8 cellular contexts compared by ENCODE assay signal in the genomic region with DNA sequence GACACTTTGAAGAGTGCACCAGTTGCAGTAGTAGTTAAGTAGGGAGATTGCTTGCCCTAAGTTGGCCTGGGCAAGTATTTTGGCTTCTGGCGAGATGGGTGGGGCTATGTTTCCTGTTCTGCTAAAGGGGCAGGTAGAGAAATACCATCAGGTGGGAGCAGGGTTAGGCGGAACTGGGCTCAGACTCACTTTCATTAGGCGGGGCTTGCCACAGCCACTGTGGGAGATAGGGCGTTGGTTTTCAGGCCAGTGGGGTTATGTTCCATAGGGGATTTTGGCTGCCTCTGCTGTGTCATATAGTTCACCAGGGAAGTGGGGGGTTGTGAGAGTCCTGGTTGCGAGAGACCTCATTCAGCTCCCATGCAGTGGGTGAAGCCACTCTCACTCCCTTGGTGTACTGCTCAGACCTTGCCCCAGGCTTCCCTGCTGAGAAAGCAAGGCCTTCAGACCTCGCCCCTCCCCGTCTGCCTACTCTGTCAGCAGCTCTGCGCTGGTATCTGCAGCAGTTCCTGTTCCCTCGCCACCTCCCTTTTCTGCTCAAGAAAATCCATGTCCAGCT. TPM values are rescaled to one million over a fixed set of nuclear protein-coding genes. Genes with fewer than 3 reads are reported as not detected.
A peak's percentile ranks its signal among the peaks of the same experiment; 100 is the strongest.
DNase-seq lines count a peak whose midpoint lies in the region; ATAC-seq and TF ChIP-seq lines count a peak whose summit lies in the region.

No MANE protein-coding gene starts in this region.

- TF ChIP-seq EP300 in sigmoid colon (IDR thresholded peaks at IDR 0.05): no peak

- TF ChIP-seq POLR2A in sigmoid colon (IDR thresholded peaks at IDR 0.05): no peak

- TF ChIP-seq CTCF in epithelial cell of esophagus (IDR thresholded peaks at IDR 0.05; ENCODE audit: insufficient read depth, low read depth, low read length, missing control alignments) (no peak), sigmoid colon (IDR thresholded peaks at IDR 0.05) (no peak)

- H3K4me3 ChIP-seq in epithelial cell of esophagus (ENCODE audit: low read length) (no peak overlapping the region), sigmoid colon (no peak overlapping the region)

- H3K27me3 ChIP-seq in sigmoid colon: no peaks in the 10 kb centered on the region

- H3K9me3 ChIP-seq in sigmoid colon: peaks cover 0 to 7% (median 3%) of the 10 kb centered on the region in 4 donors

- peaks cover 44% of the 10 kb centered on the region for H3K4me1 Mint-ChIP-seq in activated CD4-positive, alpha-beta T cell treated with anti-CD3 and anti-CD28 coated beads, Interleukin-2, amount 10 ng/mL, durations not matched to agents 24 days and 14 days

- intact Hi-C loops in activated CD4-positive, alpha-beta T cell treated with anti-CD3 and anti-CD28 coated beads, Interleukin-2, amount 10 ng/mL, durations not matched to agents 24 days and 14 days (cut with micrococcal nuclease): loop anchor here (1.0 to 5.0 kb wide), 4 partner anchors 42 to 195 kb away; no protein-coding TSS in a partner anchor
- intact Hi-C loops in sigmoid colon (cut with DNase I): no loop called here

- H3K4me1 ChIP-seq in sigmoid colon: peaks cover 0 to 15% (median 6%) of the 10 kb centered on the region in 4 donors

- ATAC-seq in GM18873 (IDR thresholded peaks at IDR 0.05; ENCODE audit: low FRiP score, unreplicated experiment): peak; percentile 91
- ATAC-seq in HG02981 (IDR thresholded peaks at IDR 0.05; ENCODE audit: unreplicated experiment): peak; percentile 79

- H3K27ac ChIP-seq in sigmoid colon: no peak overlapping the region

- peaks cover 0 to 9% (median 0%) of the 10 kb centered on the region in 4 donors for H3K36me3 ChIP-seq in sigmoid colon

- peaks cover 72% of the 10 kb centered on the region for H3K36me3 Mint-ChIP-seq in activated CD4-positive, alpha-beta T cell treated with anti-CD3 and anti-CD28 coated beads, Interleukin-2, amount 10 ng/mL, durations not matched to agents 24 days and 14 days (ENCODE audit: low read depth)

- H3K27ac Mint-ChIP-seq in activated CD4-positive, alpha-beta T cell treated with anti-CD3 and anti-CD28 coated beads, Interleukin-2, amount 10 ng/mL, durations not matched to agents 24 days and 14 days: peak overlapping the region; percentile 74

- 76 to 88% methylated on average over 9 of the region's 9 CpGs for WGBS in sigmoid colon, 2 donors

- peak; percentile 72 for DNase-seq in activated CD4-positive, alpha-beta T cell treated with anti-CD3 and anti-CD28 coated beads, Interleukin-2, amount 10 ng/mL, durations not matched to agents 24 days and 14 days
- DNase-seq in epithelial cell of esophagus (ENCODE audit: low read depth): peak; percentile 92
- DNase-seq in stimulated activated CD4-positive, alpha-beta T cell treated with anti-CD3 and anti-CD28 coated beads, Interleukin-4, amount 100 ng/mL, for 1 hour: peak; percentile 39
- no peak for DNase-seq in sigmoid colon
- DNase-seq in effector CD8-positive, alpha-beta T cell (lab: John Stamatoyannopoulos, UW): no peak
- no peak for DNase-seq in occipital lobe (lab: John Stamatoyannopoulos, UW)

- H3K4me3 Mint-ChIP-seq in activated CD4-positive, alpha-beta T cell treated with anti-CD3 and anti-CD28 coated beads, Interleukin-2, amount 10 ng/mL, durations not matched to agents 24 days and 14 days: peak overlapping the region; percentile 39

- peaks cover 9% of the 10 kb centered on the region for H3K9me3 Mint-ChIP-seq in activated CD4-positive, alpha-beta T cell treated with anti-CD3 and anti-CD28 coated beads, Interleukin-2, amount 10 ng/mL, durations not matched to agents 24 days and 14 days

- H3K27me3 Mint-ChIP-seq in activated CD4-positive, alpha-beta T cell treated with anti-CD3 and anti-CD28 coated beads, Interleukin-2, amount 10 ng/mL, durations not matched to agents 24 days and 14 days: no peaks in the 10 kb centered on the region

RNA-seq across cellular contexts. Expression of gene AEBP2, which starts 43.3 kb away (rescaled TPM):
- 55.5 and 59.2 TPM in 2 replicates for total RNA-seq in activated CD4-positive, alpha-beta T cell treated with anti-CD3 and anti-CD28 coated beads, Interleukin-2, amount 10 ng/mL, durations not matched to agents 24 days and 14 days
- total RNA-seq in sigmoid colon (10 to 100 TPM; 28.4 to 52.8 (median 42.8) TPM), occipital lobe (42.4 TPM)
- polyA plus RNA-seq in sigmoid colon: 10 to 100 TPM in 2 of 3 donors, 1 to 10 TPM in 1; 7.8 to 11.4 (median 10.2) TPM

Comparison
In these comparisons a context has a peak if more than half of its experiments do, and no peak if none do; other contexts are left out.
1. DNase-seq: peak in activated CD4-positive, alpha-beta T cell treated with anti-CD3 and anti-CD28 coated beads, Interleukin-2, amount 10 ng/mL, durations not matched to agents 24 days and 14 days (single experiment), epithelial cell of esophagus (single experiment) and stimulated activated CD4-positive, alpha-beta T cell treated with anti-CD3 and anti-CD28 coated beads, Interleukin-4, amount 100 ng/mL, for 1 hour (single experiment); none in sigmoid colon (single experiment), effector CD8-positive, alpha-beta T cell (single experiment) and occipital lobe (single experiment).